12 cellular contexts compared by ENCODE assay signal in the genomic region with DNA sequence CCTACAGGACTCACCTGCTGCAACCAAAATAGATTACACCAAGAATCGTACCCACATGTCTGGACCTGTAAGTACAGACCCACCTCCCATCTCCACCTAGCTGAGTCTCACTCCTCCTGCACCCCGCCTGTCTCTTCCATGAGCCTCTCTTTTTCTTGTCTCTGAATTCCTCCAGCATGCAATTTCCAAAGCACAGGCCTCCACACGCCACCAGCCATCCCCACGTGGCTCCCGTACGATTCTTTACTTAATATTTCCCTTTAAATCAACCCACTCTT. TPM values are rescaled to one million over a fixed set of nuclear protein-coding genes. Genes with fewer than 3 reads are reported as not detected.
DNase-seq lines count a peak whose midpoint lies in the region; ATAC-seq, FAIRE-seq and TF ChIP-seq lines count a peak whose summit lies in the region.
"Had no signal": no experiment of that assay in that cellular context is flagged by ENCODE, and none has a peak within 500 bp of the region (broad histone marks: within the 10 kb centered on the region; RNA-seq: fewer than 3 reads in every experiment).

No MANE protein-coding gene starts in this region.

- H3K9me3 ChIP-seq in A549: no peaks in the 10 kb centered on the region
- H3K9me3 ChIP-seq in esophagus muscularis mucosa: no peaks in the 10 kb centered on the region
- no peaks in the 10 kb centered on the region for H3K9me3 ChIP-seq in pancreas

- CTCF ChIA-PET in A549 (lab: Yijun Ruan, JAX): interaction anchor here (0.9 to 3.8 kb wide), 6 partner anchors 20 to 630 kb away, joined by 3 to 25 read pairs (median 4); no protein-coding TSS in a partner anchor

- TF ChIP-seq EP300 in A549 (IDR thresholded peaks at IDR 0.05) (no peak), esophagus muscularis mucosa (IDR thresholded peaks at IDR 0.05) (no peak)

- DNase-seq in A549 (ENCODE audit: low read depth in 1 of 2, low spot score in 1 of 2): peak in 1 of 2 experiments; percentile 29
- DNase-seq in esophagus muscularis mucosa (ENCODE audit: extremely low spot score): no peak
- peak in 1 of 6 donors; percentile 35 for DNase-seq in pancreas
- no peak for DNase-seq in EL
- DNase-seq in OCI-M2 (lab: John Stamatoyannopoulos, UW; ENCODE audit: unreplicated experiment): no peak
- DNase-seq in activated T-cell treated with anti-CD3 and anti-CD28 coated beads, Interleukin-2, amount 50 U/mL, for 72 hours: no peak
- DNase-seq: erythroblast, naive B cell, NCI-H1048 had no signal

- H3K36me3 ChIP-seq in esophagus muscularis mucosa (no peaks in the 10 kb centered on the region), pancreas (no peaks in the 10 kb centered on the region)

- H3K27me3 Mint-ChIP-seq in activated T-cell treated with anti-CD3 and anti-CD28 coated beads, Interleukin-2, amount 50 U/mL, for 72 hours (ENCODE audit: low read depth): no peaks in the 10 kb centered on the region

- H3K4me1 Mint-ChIP-seq in activated T-cell treated with anti-CD3 and anti-CD28 coated beads, Interleukin-2, amount 50 U/mL, for 72 hours (ENCODE audit: low read depth): no peaks in the 10 kb centered on the region
- H3K4me1 Mint-ChIP-seq: naive B cell had no signal

- no peaks in the 10 kb centered on the region for H3K27me3 ChIP-seq in esophagus muscularis mucosa
- H3K27me3 ChIP-seq in pancreas: no peaks in the 10 kb centered on the region

- H3K4me1 ChIP-seq in A549 (peaks cover 72% of the 10 kb centered on the region), esophagus muscularis mucosa (peaks cover 31 to 63% (median 44%) of the 10 kb centered on the region in 4 donors), pancreas (peaks cover 55 to 71% (median 69%) of the 10 kb centered on the region in 3 donors)

- H3K4me3 ChIP-seq in A549 (peak overlapping the region; percentile 48), esophagus muscularis mucosa (no peak overlapping the region), pancreas (peak overlapping the region in 1 of 4 donors; percentile 20)

- intact Hi-C loops in esophagus muscularis mucosa (cut with DNase I) (no loop called here), pancreas (cut with DNase I) (no loop called here)

- ATAC-seq in A549: no peak
- no peak for ATAC-seq in pancreas
- no peak for ATAC-seq in activated T-cell treated with anti-CD3 and anti-CD28 coated beads, Interleukin-2, amount 50 U/mL, for 72 hours (replicated peaks in 1 of 2)
- no peak for ATAC-seq in GM21529 (IDR thresholded peaks at IDR 0.05; ENCODE audit: unreplicated experiment)

- H3K36me3 Mint-ChIP-seq in activated T-cell treated with anti-CD3 and anti-CD28 coated beads, Interleukin-2, amount 50 U/mL, for 72 hours (ENCODE audit: insufficient read depth in 2 of 2): peaks cover 1 to 2% of the 10 kb centered on the region in 2 donors
- H3K36me3 Mint-ChIP-seq: naive B cell had no signal

- no peak for TF ChIP-seq CTCF in A549 (IDR thresholded peaks at IDR 0.05)
- no peak for TF ChIP-seq CTCF in VCaP (conservative IDR thresholded peaks at IDR 0.05)
- TF ChIP-seq CTCF in esophagus muscularis mucosa (IDR thresholded peaks at IDR 0.05): no peak
- no peak for TF ChIP-seq CTCF in pancreas (IDR thresholded peaks at IDR 0.05)

- no peak for TF ChIP-seq POLR2A in A549 (IDR thresholded peaks at IDR 0.05; ENCODE audit: low read length)
- TF ChIP-seq POLR2A in esophagus muscularis mucosa (IDR thresholded peaks at IDR 0.05; ENCODE audit: low read depth): no peak

- H3K27ac ChIP-seq in A549: peak overlapping the region; percentile 97 to 98
- H3K27ac ChIP-seq in VCaP: peak overlapping the region; percentile 99
- H3K27ac ChIP-seq in esophagus muscularis mucosa (replicated peaks in 1 of 4): peak overlapping the region; percentile 62 to 81 (median 76)
- peak overlapping the region; percentile 85 to 95 (median 95) for H3K27ac ChIP-seq in pancreas

- no peak overlapping the region for H3K27ac Mint-ChIP-seq in activated T-cell treated with anti-CD3 and anti-CD28 coated beads, Interleukin-2, amount 50 U/mL, for 72 hours

- no peak for FAIRE-seq in A549 (lab: Jason Lieb, UNC)
- FAIRE-seq in pancreas (lab: Jason Lieb, UNC): no peak
- FAIRE-seq: GM18507 had no signal

- H3K4me3 Mint-ChIP-seq in activated T-cell treated with anti-CD3 and anti-CD28 coated beads, Interleukin-2, amount 50 U/mL, for 72 hours: no peak overlapping the region
- H3K4me3 Mint-ChIP-seq: naive B cell had no signal

- H3K9me3 Mint-ChIP-seq in activated T-cell treated with anti-CD3 and anti-CD28 coated beads, Interleukin-2, amount 50 U/mL, for 72 hours: peaks cover 0 to under 1% of the 10 kb centered on the region in 2 donors

- TF ChIP-seq RAD21 in A549 (conservative IDR thresholded peaks at IDR 0.05 in 1 of 2, IDR thresholded peaks at IDR 0.05 in 1 of 2): no peak

- POLR2A ChIA-PET in A549 (lab: Yijun Ruan, JAX): interaction anchor here (1.2 kb wide), 1 partner anchor 46 kb away, joined by 3 read pairs; no protein-coding TSS in a partner anchor

- WGBS in A549 (ENCODE audit: missing lambda C conversion rate): 80% methylated on average over 6 of the region's 6 CpGs
- WGBS in esophagus muscularis mucosa: 87% methylated on average over 6 of the region's 6 CpGs
- 43 to 53% methylated on average over 6 of the region's 6 CpGs for WGBS in pancreas, 2 donors

- H3K4me2 ChIP-seq in A549: peak overlapping the region; percentile 85

TF ChIP-seq in A549, 52 proteins besides CTCF, POLR2A, EP300 and RAD21:
- 0 out of 2 replicates have a peak, but pooled peaks have one; percentile 2 for TF ChIP-seq KDM1A (IDR thresholded peaks at IDR 0.05; ENCODE audit: low read depth)
- no peak for TF ChIP-seq CHD4 (IDR thresholded peaks at IDR 0.05; ENCODE audit: borderline replicate concordance)
- TF ChIP-seq HDAC2 (IDR thresholded peaks at IDR 0.05): 0 out of 2 replicates have a peak, but pooled peaks have one; percentile 49
- TF ChIP-seq MAZ (IDR thresholded peaks at IDR 0.05; ENCODE audit: borderline replicate concordance, low read depth, low read length): no peak

RNA-seq across cellular contexts. Expression of a gene that starts 1.2 kb away (rescaled TPM):
- polyA plus RNA-seq in A549 (2011; rRNA removed) (29.6 and 31.1 TPM in 2 replicates), A549 (2017; fragmentation: RNase III; extraction: RNeasy Plus Mini Kit Qiagen cat#74134 plus additional on column Dnase treatment) (20.0 to 27.4 TPM (median 23.3 TPM) in 3 replicates), pancreas (10 to 100 TPM; 43.4 to 46.5 TPM)
- polyA plus RNA-seq in A549 (2012; cell fraction: cytosol; rRNA removed): 18.3 and 24.8 TPM in 2 replicates
- 36.1 and 36.4 TPM in 2 replicates for polyA plus RNA-seq in A549 (2012; cell fraction: nucleus; rRNA removed)
- polyA minus RNA-seq in A549 (2011; rRNA and poly(A)+ RNA removed): 71.4 and 90.3 TPM in 2 replicates
- total RNA-seq in esophagus muscularis mucosa (10 to 100 TPM in 3 of 4 donors, 1 to 10 TPM in 1; 8.7 to 21.0 (median 14.8) TPM), pancreas (10 to 100 TPM; 45.1 to 89.1 (median 61.7) TPM)
- 1 to 10 TPM; 3.5 to 7.2 TPM for total RNA-seq in activated T-cell treated with anti-CD3 and anti-CD28 coated beads, Interleukin-2, amount 50 U/mL, for 72 hours
